Comparison of ENCODE assay signal across 10 cellular contexts in the genomic region with DNA sequence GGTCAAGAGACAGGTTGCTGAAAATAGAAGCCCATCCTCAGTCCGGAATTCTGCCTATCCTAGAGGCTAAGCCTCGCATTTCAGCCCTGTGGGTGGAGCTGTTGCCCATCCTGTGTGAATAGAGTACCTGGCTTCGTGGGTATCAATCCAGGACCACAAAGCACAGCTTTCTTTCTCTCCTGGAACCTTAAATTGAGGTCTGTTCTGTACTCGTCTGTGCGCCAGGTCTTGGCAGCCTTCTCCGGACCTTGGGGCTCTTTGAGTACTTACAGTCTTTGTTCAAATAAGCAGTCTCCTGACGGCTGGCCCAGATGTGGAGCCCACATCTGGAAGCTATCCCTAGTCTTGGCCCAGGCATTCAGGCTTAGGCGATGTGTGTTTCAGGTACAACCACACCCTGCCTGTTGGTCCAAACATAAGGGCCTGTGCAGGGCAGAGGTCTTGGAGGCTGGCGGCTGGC.
A peak's percentile ranks its signal among the peaks of the same experiment; 100 is the strongest.
DNase-seq lines count a peak whose midpoint lies in the region; ATAC-seq and TF ChIP-seq lines count a peak whose summit lies in the region.
"Had no signal": no experiment of that assay in that cellular context is flagged by ENCODE, and none has a peak within 500 bp of the region (broad histone marks: within the 10 kb centered on the region; RNA-seq: fewer than 3 reads in every experiment).

No MANE protein-coding gene starts in this region.

- WGBS in SK-N-SH (ENCODE audit: low lambda C conversion rate) = 70% methylated on average over 6 of the region's 9 CpGs

- H3K9me3 Mint-ChIP-seq in HFFc6 = no peaks in the 10 kb centered on the region

- no peaks in the 10 kb centered on the region for H3F3A ChIP-seq in SK-N-SH (replicated peaks; ENCODE audit: insufficient read depth)

- intact Hi-C loops in A673 (cut with micrococcal nuclease; ENCODE audit: unreplicated experiment) = loop anchor here (2.0 kb wide), 2 partner anchors 298 to 414 kb away; no protein-coding TSS in a partner anchor

- no peak overlapping the region for H3K4me3 Mint-ChIP-seq in HFFc6

- H3K27me3 ChIP-seq in A673 (replicated peaks; ENCODE audit: insufficient read depth, low read depth, low read length, poor library complexity) (no peaks in the 10 kb centered on the region), SK-N-SH (ENCODE audit: insufficient read depth) (no peaks in the 10 kb centered on the region)
- H3K27me3 ChIP-seq: ovary had no signal

- no peak overlapping the region for H2AFZ ChIP-seq in SK-N-SH (ENCODE audit: low read depth)

- no peaks in the 10 kb centered on the region for H3K9me2 ChIP-seq in SK-N-SH

- TF ChIP-seq CTCF in A673 (conservative IDR thresholded peaks at IDR 0.05; ENCODE audit: low read depth, low read length) = peak; percentile 67
- peak; percentile 18 for TF ChIP-seq CTCF in HFFc6 (IDR thresholded peaks at IDR 0.05)
- peak; percentile 34 for TF ChIP-seq CTCF in SK-N-SH (IDR thresholded peaks at IDR 0.05)

- no peaks in the 10 kb centered on the region for H3K9me3 ChIP-seq in A673 (ENCODE audit: low read depth, low read length, poor library complexity, severe bottlenecking)
- H3K9me3 ChIP-seq in SK-N-SH = no peaks in the 10 kb centered on the region
- H3K9me3 ChIP-seq: ovary had no signal

- H3K27me3 Mint-ChIP-seq in HFFc6 (ENCODE audit: insufficient read depth) = peaks cover 8% of the 10 kb centered on the region

- no peaks in the 10 kb centered on the region for H3K36me3 ChIP-seq in A673 (ENCODE audit: insufficient read depth, low read length, poor library complexity, severe bottlenecking)
- H3K36me3 ChIP-seq in SK-N-SH (replicated peaks in 1 of 2; ENCODE audit: control insufficient read depth in 1 of 2, insufficient read depth in 2 of 2, low read length in 1 of 2) = no peaks in the 10 kb centered on the region
- H3K36me3 ChIP-seq: ovary had no signal

- no peak overlapping the region for H3K27ac Mint-ChIP-seq in HFFc6

- H3K4me1 Mint-ChIP-seq in HFFc6 (ENCODE audit: low read depth) = no peaks in the 10 kb centered on the region

- BruUV-seq in A673 (replicated peaks; lab: Mats Ljungman, UMichigan) = no TSS peak

- H3K4me1 ChIP-seq in A673 (ENCODE audit: insufficient read depth, low read length, poor library complexity, severe bottlenecking) = peaks cover 3% of the 10 kb centered on the region
- peaks cover 0 to 7% of the 10 kb centered on the region in 2 experiments; a peak in 1 of 4 replicates for H3K4me1 ChIP-seq in SK-N-SH (ENCODE audit: control insufficient read depth in 1 of 2, insufficient read depth in 2 of 2, low read depth in 1 of 2, low read length in 1 of 2)

- POLR2A ChIA-PET in A673 (lab: Charles Lee; ENCODE audit: low non-redundant PET) = no interaction called here
- POLR2A ChIA-PET in SK-N-SH (lab: Yijun Ruan, JAX) = interaction anchor here (1.5 kb wide), 1 partner anchor 294 kb away, joined by 4 read pairs; a partner anchor contains a TSS

- TF ChIP-seq RAD21 in SK-N-SH (IDR thresholded peaks at IDR 0.05; ENCODE audit: low read length) = peak; percentile 78

- H4K20me1 ChIP-seq in SK-N-SH (ENCODE audit: insufficient read depth) = no peaks in the 10 kb centered on the region

- H3K27ac ChIP-seq in A673 (ENCODE audit: low read depth, low read length, poor library complexity, severe bottlenecking) (no peak overlapping the region), SK-N-SH (ENCODE audit: low read depth in 2 of 2, low read length in 1 of 2) (peak overlapping the region in 1 of 2 experiments; percentile 6; a peak in 1 of 4 replicates)
- H3K27ac ChIP-seq: ovary had no signal

- peak; percentile 63 for DNase-seq in A673 (ENCODE audit: low spot score)
- no peak for DNase-seq in HFFc6
- peak; percentile 68 for DNase-seq in SK-N-SH
- DNase-seq in iPS-NIHi11 (ENCODE audit: low spot score) = peak; percentile 50
- DNase-seq: NCI-H2029 treated with DMSO at 0.1 percent for 48 hours had no signal

- no peaks in the 10 kb centered on the region for H3K36me3 Mint-ChIP-seq in HFFc6 (ENCODE audit: low read depth)

- no peaks in the 10 kb centered on the region for H3K79me2 ChIP-seq in SK-N-SH (ENCODE audit: insufficient read depth)

- H3K4me2 ChIP-seq in SK-N-SH = no peak overlapping the region

- no peak overlapping the region for H3K9ac ChIP-seq in SK-N-SH

- ATAC-seq in HG03045 (IDR thresholded peaks at IDR 0.05; ENCODE audit: unreplicated experiment) = no peak
- no peak for ATAC-seq in HG03196 (IDR thresholded peaks at IDR 0.05; ENCODE audit: unreplicated experiment)
- no peak for ATAC-seq in GM19397 (IDR thresholded peaks at IDR 0.05; ENCODE audit: unreplicated experiment)
- no peak for ATAC-seq in GM19452 (IDR thresholded peaks at IDR 0.05; ENCODE audit: unreplicated experiment)

- CTCF ChIA-PET in A673 (lab: Charles Lee) (interaction anchor here (1.0 to 1.2 kb wide), 2 partner anchors 293 to 298 kb away, joined by 3 to 5 read pairs; no protein-coding TSS in a partner anchor), SK-N-SH (lab: Yijun Ruan, JAX) (interaction anchor here (0.6 to 8.3 kb wide), 25 partner anchors 10 to 414 kb away, joined by 3 to 92 read pairs (median 4); a partner anchor contains a TSS)

- TF ChIP-seq EP300 in SK-N-SH (IDR thresholded peaks at IDR 0.05; ENCODE audit: borderline replicate concordance in 1 of 2, low read depth in 1 of 2, low read length in 1 of 2) = no peak

- H3K4me3 ChIP-seq in A673 (ENCODE audit: low read depth, low read length, poor library complexity, severe bottlenecking) (no peak overlapping the region), SK-N-SH (ENCODE audit: low read depth in 2 of 2, low read length in 1 of 2) (no peak overlapping the region)
- H3K4me3 ChIP-seq: ovary had no signal

TF ChIP-seq in SK-N-SH, 30 proteins besides CTCF, POLR2A, EP300 and RAD21:
- no peak for TF ChIP-seq TCF12 (IDR thresholded peaks at IDR 0.05)
- no peak for TF ChIP-seq CHD2 (IDR thresholded peaks at IDR 0.05; ENCODE audit: low read length, partially characterized antibody)
- TF ChIP-seq TEAD4 (IDR thresholded peaks at IDR 0.05; ENCODE audit: borderline replicate concordance, insufficient read depth) = no peak
- peak; percentile 48; the same call in 1 of the 2 replicates for TF ChIP-seq SMC3 (IDR thresholded peaks at IDR 0.05; ENCODE audit: low read depth, low read length)
- no peak for TF ChIP-seq GABPA (IDR thresholded peaks at IDR 0.05; ENCODE audit: low read depth)
- no peak for TF ChIP-seq RXRA (IDR thresholded peaks at IDR 0.05; ENCODE audit: borderline replicate concordance, low read depth)
- TF ChIP-seq ELF1 (IDR thresholded peaks at IDR 0.05) = no peak
TF ChIP-seq in SK-N-SH: peak in this region for 1.
